ENCODE assay signal across 7 cellular contexts in genomic region chrX:101617211-101618191, GRCh38. TPM values are rescaled to one million over a fixed set of nuclear protein-coding genes. Genes with fewer than 3 reads are reported as not detected.
DNase-seq lines count a peak whose midpoint lies in the region; ATAC-seq, FAIRE-seq and TF ChIP-seq lines count a peak whose summit lies in the region.

Gene ARMCX6, minus strand, starts transcription at chrX:101618000. Its CDS starts 1,380 bp downstream, at chrX:101616620.

- TF ChIP-seq CTCF in K562 (IDR thresholded peaks at IDR 0.05 in 2 of 3, conservative IDR thresholded peaks at IDR 0.05 in 1 of 3; ENCODE audit: insufficient read depth in 2 of 3, low read depth in 1 of 3, low read length in 3 of 3), result peak in 2 of 3 experiments; percentile 49 to 55; a peak in 4 of 6 replicates

- DNase-seq in NCI-H1436 treated with DMSO at 0.1 percent for 48 hours (lab: John Stamatoyannopoulos, UW), result peak; percentile 35
- peak; percentile 60 for DNase-seq in T-helper 9 cell
- DNase-seq in K562 (ENCODE audit: extremely low read depth in 1 of 4, low spot score in 3 of 4), result peak; percentile 61 to 84 (median 69)

- no peak for TF ChIP-seq EP300 in K562 (IDR thresholded peaks at IDR 0.05; ENCODE audit: low read length)

- TF ChIP-seq POLR2A in K562 (conservative IDR thresholded peaks at IDR 0.05), result peak; percentile 57

- peaks cover 6% of the 10 kb centered on the region in 2 experiments; a peak in 4 of 5 replicates for H3K4me1 ChIP-seq in K562 (replicated peaks in 1 of 2; ENCODE audit: control insufficient read depth in 2 of 2, insufficient read depth in 2 of 2, low read length in 2 of 2)
- peaks cover 39% of the 10 kb centered on the region for H3K4me1 ChIP-seq in iPS-18a (ENCODE audit: control insufficient read depth, low read depth, low read length)
- H3K4me1 ChIP-seq in skeletal muscle tissue (ENCODE audit: control insufficient read depth in 3 of 3, insufficient read depth in 3 of 3, low read length in 3 of 3), result peaks cover 7 to 14% (median 10%) of the 10 kb centered on the region in 3 donors

- H3K36me3 ChIP-seq in K562 (ENCODE audit: control insufficient read depth, insufficient read depth, low read length) (peaks cover 5% of the 10 kb centered on the region; the same call in 1 of the 3 replicates), iPS-18a (ENCODE audit: control insufficient read depth, low read depth, low read length) (no peaks in the 10 kb centered on the region), skeletal muscle tissue (ENCODE audit: control insufficient read depth in 3 of 3, insufficient read depth in 3 of 3, low read length in 3 of 3) (peaks cover 0 to 2% (median 2%) of the 10 kb centered on the region in 3 donors)

- H2AFZ ChIP-seq in K562 (ENCODE audit: low read depth, low read length), result peak within 1 kb of the TSS; percentile 91

- H3K27me3 ChIP-seq in K562 (ENCODE audit: control insufficient read depth in 2 of 2, insufficient read depth in 2 of 2, low read length in 2 of 2) (no peaks in the 10 kb centered on the region), iPS-18a (ENCODE audit: control insufficient read depth, insufficient read depth, low read length) (no peaks in the 10 kb centered on the region), skeletal muscle tissue (ENCODE audit: control insufficient read depth in 3 of 3, insufficient read depth in 3 of 3, low read length in 3 of 3) (no peaks in the 10 kb centered on the region)

- no peaks in the 10 kb centered on the region for H3K79me2 ChIP-seq in K562 (ENCODE audit: control insufficient read depth, insufficient read depth, low read length)

- 1% methylated on average over 12 of the region's 39 CpGs for WGBS in K562 (ENCODE audit: insufficient coverage, low coverage, missing lambda C conversion rate)

- ATAC-seq in GM18498 (IDR thresholded peaks at IDR 0.05; ENCODE audit: unreplicated experiment) (peak; percentile 95), HG02840 (IDR thresholded peaks at IDR 0.05; ENCODE audit: low FRiP score, unreplicated experiment) (peak; percentile 94), K562 (peak; percentile 91)

- no peaks in the 10 kb centered on the region for H4K20me1 ChIP-seq in K562 (replicated peaks; ENCODE audit: control insufficient read depth, insufficient read depth, low read length)

- TF ChIP-seq RAD21 in K562 (CRISPR knock-in tag; conservative IDR thresholded peaks at IDR 0.05 in 1 of 2, IDR thresholded peaks at IDR 0.05 in 1 of 2), result peak; percentile 23 to 45; a peak in 3 of 4 replicates

- H3K9me3 ChIP-seq in K562 (replicated peaks; ENCODE audit: control insufficient read depth, insufficient read depth, low read depth, low read length), result no peaks in the 10 kb centered on the region
- H3K9me3 ChIP-seq in iPS-18a (ENCODE audit: control insufficient read depth, low read depth, low read length), result no peaks in the 10 kb centered on the region
- no peaks in the 10 kb centered on the region for H3K9me3 ChIP-seq in skeletal muscle tissue (ENCODE audit: control insufficient read depth in 3 of 3, low read length in 3 of 3)

- POLR2A ChIA-PET in K562 (lab: Yijun Ruan, JAX), result no interaction called here

- intact Hi-C loops in K562 (cut with micrococcal nuclease), result loop anchor here (5.0 kb wide), 1 partner anchor 180 kb away; no protein-coding TSS in a partner anchor

- FAIRE-seq in K562 (lab: Jason Lieb, UNC), result peak; percentile 60

- in situ Hi-C loops in K562 (cut with MboI), result no loop called here

- H3K4me3 ChIP-seq in K562, result peak within 1 kb of the TSS; percentile 58
- H3K4me3 ChIP-seq in iPS-18a (ENCODE audit: low read length), result peak within 1 kb of the TSS; percentile 66
- H3K4me3 ChIP-seq in skeletal muscle tissue (ENCODE audit: low read length in 3 of 3), result peak within 1 kb of the TSS; percentile 71 to 83 (median 82)

- H3K27ac ChIP-seq in K562 (ENCODE audit: extremely low read depth, low read depth, low read length) (peak within 1 kb of the TSS; percentile 66), iPS-18a (ENCODE audit: low read length) (no peak within 1 kb of the TSS), skeletal muscle tissue (ENCODE audit: low read depth, low read length) (peak within 1 kb of the TSS; percentile 60)

- CTCF ChIA-PET in K562 (lab: Yijun Ruan, JAX; ENCODE audit: low intra/inter-chr PET ratio), result no interaction called here

- H3K4me2 ChIP-seq in K562 (ENCODE audit: insufficient read depth, low read length), result peak within 1 kb of the TSS; percentile 76

- BruUV-seq in K562 (replicated peaks; lab: Mats Ljungman, UMichigan), result no TSS peak

- no peaks in the 10 kb centered on the region for H3K9me1 ChIP-seq in K562 (ENCODE audit: control insufficient read depth, insufficient read depth, low read length)

- peak within 1 kb of the TSS; percentile 62 to 90 for H3K9ac ChIP-seq in K562 (ENCODE audit: insufficient read depth in 1 of 2, low read depth in 2 of 2, low read length in 2 of 2)
- H3K9ac ChIP-seq in iPS-18a (ENCODE audit: low read length), result peak within 1 kb of the TSS; percentile 54
- H3K9ac ChIP-seq in skeletal muscle tissue (ENCODE audit: low read depth in 1 of 3, low read length in 3 of 3), result peak within 1 kb of the TSS; percentile 65 to 80 (median 66)

TF ChIP-seq in K562, 482 proteins besides CTCF, POLR2A, EP300 and RAD21 (continues in another document):
- TF ChIP-seq CREM (IDR thresholded peaks at IDR 0.05; ENCODE audit: low read depth) (peak; percentile 88), EHMT2 (IDR thresholded peaks at IDR 0.05) (no peak), KLF1 (tag; IDR thresholded peaks at IDR 0.05) (no peak), SNIP1 (IDR thresholded peaks at IDR 0.05; ENCODE audit: low read depth) (no peak), EGR1 (conservative IDR thresholded peaks at IDR 0.05) (0 out of 2 replicates have a peak, but pooled peaks have one; percentile 24), VEZF1 (CRISPR knock-in tag; IDR thresholded peaks at IDR 0.05) (peak; percentile 93), HNRNPLL (IDR thresholded peaks at IDR 0.05; ENCODE audit: low read depth, low read length, poor library complexity, severe bottlenecking) (peak; percentile 38), PTBP1 (IDR thresholded peaks at IDR 0.05; ENCODE audit: low read depth, low read length) (no peak), USF2 (CRISPR knock-in tag; IDR thresholded peaks at IDR 0.05) (peak; percentile 94), SRSF7 (optimal IDR thresholded peaks at IDR 0.05; ENCODE audit: low read depth, low read length) (no peak), ZFX (CRISPR knock-in tag; IDR thresholded peaks at IDR 0.05) (no peak), TOE1 (IDR thresholded peaks at IDR 0.05; ENCODE audit: borderline replicate concordance) (peak; percentile 97), TOE1 (CRISPR knock-in tag; IDR thresholded peaks at IDR 0.05; ENCODE audit: borderline replicate concordance, low read depth) (no peak), RBFOX2 (IDR thresholded peaks at IDR 0.05; ENCODE audit: low read depth, low read length) (peak; percentile 52; the same call in 1 of the 2 replicates), EP400 (IDR thresholded peaks at IDR 0.05) (peak; percentile 42; the same call in 1 of the 2 replicates), RAD51 (IDR thresholded peaks at IDR 0.05; ENCODE audit: borderline replicate concordance, low read depth) (peak; percentile 96), ETV6 (IDR thresholded peaks at IDR 0.05; ENCODE audit: borderline replicate concordance in 1 of 2, low read depth in 2 of 2, low read length in 1 of 2) (no peak), ETV6 (CRISPR knock-in tag; IDR thresholded peaks at IDR 0.05; ENCODE audit: borderline replicate concordance) (no peak), TCF7L2 (IDR thresholded peaks at IDR 0.05; ENCODE audit: low read depth, low read length) (no peak), TARDBP (IDR thresholded peaks at IDR 0.05) (no peak), ZC3H11A (IDR thresholded peaks at IDR 0.05; ENCODE audit: low read depth, low read length) (0 out of 2 replicates have a peak, but pooled peaks have one; percentile 39)

RNA-seq across cellular contexts. Expression of gene ARMCX6, which starts in this region (rescaled TPM):
- 15.3 and 21.9 TPM in 2 replicates for total RNA-seq in K562 (2011; cell fraction: chromatin; rRNA removed; ENCODE audit: low replicate concordance)
- 11.0 and 12.1 TPM in 2 replicates for total RNA-seq in K562 (2011; cell fraction: nucleolus; rRNA removed)
- 14.4 and 17.1 TPM in 2 replicates for total RNA-seq in K562 (2011; cell fraction: nucleoplasm; rRNA removed)
- 15.4 and 20.9 TPM in 2 replicates for total RNA-seq in K562 (2014; rRNA removed)
- total RNA-seq in K562 (2014; rRNA removed; fragmentation: Illumina TruSeq; extraction: Trizol), result 18.7 and 22.8 TPM in 2 replicates
- total RNA-seq in K562 (2015; rRNA removed; fragmentation: Illumina TruSeq; extraction: Trizol), result 17.6 and 22.1 TPM in 2 replicates
- 23.3 and 24.1 TPM in 2 replicates for total RNA-seq in K562 (2021)
- polyA plus RNA-seq in K562 (2011; rRNA removed), result 29.2 and 32.9 TPM in 2 replicates
- polyA plus RNA-seq in K562 (2011; cell fraction: cytosol; rRNA removed), result 15.8 and 17.6 TPM in 2 replicates
- polyA plus RNA-seq in K562 (2011; cell fraction: nucleus; rRNA removed), result 36.1 and 40.8 TPM in 2 replicates
- polyA plus RNA-seq in K562 (2012), result 23.2 and 35.3 TPM in 2 replicates
- 36.3 and 38.0 TPM in 2 replicates for polyA plus RNA-seq in K562 (2014; fragmentation: Illumina TruSeq; extraction: Trizol)
- polyA plus RNA-seq in K562 (2014; fragmentation: Nextera tagmentation; extraction: Ambion mirVana), result 10 to 100 TPM; 39.6 to 41.2 TPM
- polyA plus RNA-seq in K562 (2014; rRNA removed), result 24.6 and 34.3 TPM in 2 replicates
- 7.0 and 10.2 TPM in 2 replicates for polyA minus RNA-seq in K562 (2011; rRNA and poly(A)+ RNA removed)
- 1.4 and 4.3 TPM in 2 replicates for polyA minus RNA-seq in K562 (2011; cell fraction: cytosol; rRNA and poly(A)+ RNA removed)
- polyA minus RNA-seq in K562 (2011; cell fraction: nucleus; rRNA and poly(A)+ RNA removed), result 4.6 and 8.7 TPM in 2 replicates
- 34.4 TPM for total RNA-seq in skeletal muscle tissue
